8 cellular contexts compared by ENCODE assay signal in genomic region chr1:43970502-43970901, GRCh38. TPM values are rescaled to one million over a fixed set of nuclear protein-coding genes. Genes with fewer than 3 reads are reported as not detected.
DNase-seq lines count a peak whose midpoint lies in the region; ATAC-seq and TF ChIP-seq lines count a peak whose summit lies in the region.

No MANE protein-coding gene starts in this region.

- CTCF ChIA-PET in PC-9 (lab: Charles Lee), result interaction anchor here (0.6 to 1.3 kb wide), 6 partner anchors 25 to 757 kb away, joined by 3 to 8 read pairs (median 5); partner anchors contain the start of gene PTPRF

- H4K20me1 ChIP-seq in PC-9 (ENCODE audit: insufficient read depth), result no peaks in the 10 kb centered on the region

- ATAC-seq in HG03175 (IDR thresholded peaks at IDR 0.05; ENCODE audit: unreplicated experiment) (no peak), HG02678 (IDR thresholded peaks at IDR 0.05; ENCODE audit: unreplicated experiment) (no peak)

- no peaks in the 10 kb centered on the region for H3K9me2 ChIP-seq in PC-9 (ENCODE audit: insufficient read depth)

- no peak overlapping the region for H4K12ac ChIP-seq in trophoblast cell (ENCODE audit: low read depth, low read length)

- H3K79me1 ChIP-seq in trophoblast cell (ENCODE audit: low read length), result peaks cover 8% of the 10 kb centered on the region

- peaks cover 25% of the 10 kb centered on the region for H3K79me2 ChIP-seq in PC-9 (ENCODE audit: low read depth)
- peaks cover 8% of the 10 kb centered on the region for H3K79me2 ChIP-seq in trophoblast cell (ENCODE audit: control insufficient read depth, insufficient read depth, low read length, poor library complexity)

- H3K14ac ChIP-seq in trophoblast cell (ENCODE audit: low read length), result no peak overlapping the region

- H3K18ac ChIP-seq in trophoblast cell (ENCODE audit: low read length), result no peak overlapping the region

- H2AK5ac ChIP-seq in trophoblast cell (ENCODE audit: low read length), result no peak overlapping the region

- no peak overlapping the region for H3K23ac ChIP-seq in trophoblast cell (ENCODE audit: low read length)

- no TSS peak for BruUV-seq in PC-9 (replicated peaks; lab: Mats Ljungman, UMichigan)

- H3K4me3 ChIP-seq in PC-9 (peak overlapping the region; percentile 100), esophagus (ENCODE audit: low read depth in 1 of 2, low read length in 2 of 2) (peak overlapping the region; percentile 70 to 96), trophoblast cell (ENCODE audit: low read depth, low read length) (peak overlapping the region; percentile 95)

- H2AFZ ChIP-seq in PC-9, result peak overlapping the region; percentile 86
- no peak overlapping the region for H2AFZ ChIP-seq in trophoblast cell (ENCODE audit: insufficient read depth, low read length, poor library complexity)

- no peaks in the 10 kb centered on the region for H3K9me3 ChIP-seq in ES-I3 (ENCODE audit: control insufficient read depth, insufficient read depth, low read length)
- H3K9me3 ChIP-seq in PC-9 (ENCODE audit: insufficient read depth, low read depth), result no peaks in the 10 kb centered on the region
- H3K9me3 ChIP-seq in esophagus (ENCODE audit: control insufficient read depth in 2 of 2, insufficient read depth in 1 of 2, low read depth in 1 of 2, low read length in 1 of 2), result no peaks in the 10 kb centered on the region
- H3K9me3 ChIP-seq in trophoblast cell (ENCODE audit: insufficient read depth, low read depth, low read length), result peaks cover 2% of the 10 kb centered on the region

- H3K4me1 ChIP-seq in ES-I3 (ENCODE audit: insufficient read depth, low read length), result no peaks in the 10 kb centered on the region
- peaks cover 15% of the 10 kb centered on the region for H3K4me1 ChIP-seq in PC-9 (replicated peaks; ENCODE audit: insufficient read depth)
- H3K4me1 ChIP-seq in esophagus (ENCODE audit: control insufficient read depth in 2 of 2, insufficient read depth in 2 of 2, low read length in 1 of 2), result peaks cover 4 to 11% of the 10 kb centered on the region in 2 donors
- H3K4me1 ChIP-seq in trophoblast cell (ENCODE audit: control insufficient read depth in 1 of 2, insufficient read depth in 2 of 2, low read length in 2 of 2), result peaks cover 3 to 11% of the 10 kb centered on the region in 2 experiments

- H3K27ac ChIP-seq in PC-9 (no peak overlapping the region), esophagus (ENCODE audit: low read depth in 2 of 2, low read length in 1 of 2) (no peak overlapping the region), trophoblast cell (ENCODE audit: low read depth, low read length) (no peak overlapping the region)

- 45 to 48% methylated on average over 5 of the region's 5 CpGs for WGBS in esophagus, 2 donors
- no CpG with 5 or more reads among the region's 5 CpGs for WGBS in trophoblast cell (ENCODE audit: extremely low coverage, insufficient coverage, insufficient read length)

- POLR2A ChIA-PET in PC-9 (lab: Charles Lee; ENCODE audit: unreplicated experiment), result no interaction called here

- no peak overlapping the region for H2BK120ac ChIP-seq in trophoblast cell (ENCODE audit: insufficient read depth, low read length, poor library complexity)

- intact Hi-C loops in PC-9 (cut with micrococcal nuclease; ENCODE audit: unreplicated experiment), result loop anchor here (10.0 kb wide), 1 partner anchor 266 kb away; the partner anchor contains the start of gene ST3GAL3

- H3K4ac ChIP-seq in trophoblast cell (ENCODE audit: low read depth, low read length), result no peak overlapping the region

- H4K91ac ChIP-seq in trophoblast cell (ENCODE audit: low read depth, low read length), result no peak overlapping the region

- no peak overlapping the region for H2BK5ac ChIP-seq in trophoblast cell (ENCODE audit: low read depth, low read length, poor library complexity)

- H3K36me3 ChIP-seq in ES-I3 (ENCODE audit: insufficient read depth, low read length) (no peaks in the 10 kb centered on the region), PC-9 (ENCODE audit: low read depth) (0 out of 2 replicates have a peak, but pooled peaks cover 6% of the 10 kb centered on the region), esophagus (ENCODE audit: control insufficient read depth in 2 of 2, insufficient read depth in 2 of 2, low read length in 1 of 2) (peaks cover 0 to 27% of the 10 kb centered on the region in 2 donors), trophoblast cell (ENCODE audit: control insufficient read depth in 1 of 2, insufficient read depth in 2 of 2, low read length in 2 of 2) (peaks cover 22 to 23% of the 10 kb centered on the region in 2 experiments)

- H3F3A ChIP-seq in PC-9 (ENCODE audit: insufficient read depth, low read depth), result peaks cover 31% of the 10 kb centered on the region

- DNase-seq in PC-9 (no peak), trophoblast cell (no peak), NCI-H774 (lab: John Stamatoyannopoulos, UW) (no peak)
- no peak for DNase-seq in activated effector memory CD4-positive, alpha-beta T cell treated with anti-CD3 and anti-CD28 coated beads, Interleukin-2, amount 50 U/mL, for 16 hours

- H3K9ac ChIP-seq in ES-I3 (ENCODE audit: low read depth, low read length) (peak overlapping the region; percentile 85), trophoblast cell (ENCODE audit: low read length) (peak overlapping the region; percentile 88)

- peak overlapping the region; percentile 96 for H3K4me2 ChIP-seq in PC-9
- peak overlapping the region; percentile 88 for H3K4me2 ChIP-seq in trophoblast cell (ENCODE audit: low read length)

- TF ChIP-seq CTCF in PC-9 (conservative IDR thresholded peaks at IDR 0.05), result no peak

- no peaks in the 10 kb centered on the region for H3K27me3 ChIP-seq in PC-9 (ENCODE audit: insufficient read depth, low read depth)
- H3K27me3 ChIP-seq in esophagus (ENCODE audit: control insufficient read depth in 1 of 2, insufficient read depth in 2 of 2, low read length in 2 of 2), result no peaks in the 10 kb centered on the region
- no peaks in the 10 kb centered on the region for H3K27me3 ChIP-seq in trophoblast cell (ENCODE audit: insufficient read depth, low read length)

- H4K8ac ChIP-seq in trophoblast cell (ENCODE audit: low read depth, low read length), result no peak overlapping the region

- H2BK12ac ChIP-seq in trophoblast cell (ENCODE audit: low read length), result no peak overlapping the region

RNA-seq across cellular contexts. Expression of gene DPH2, which starts 0.7 kb away (rescaled TPM):
- 32.8 and 37.8 TPM in 2 replicates for total RNA-seq in PC-9 (2021)
- 10 to 100 TPM; 14.2 to 17.9 TPM for polyA plus RNA-seq in esophagus
- 11.7 and 12.3 TPM in 2 replicates for polyA plus RNA-seq in trophoblast cell (2013)

RNA-seq across cellular contexts. Expression of gene ATP6V0B, which starts 4.3 kb away (rescaled TPM):
- total RNA-seq in PC-9 (2021), result 110 and 125 TPM in 2 replicates
- 100 to 1,000 TPM in 1 of 2 donors, 10 to 100 TPM in 1; 66.1 to 124 TPM for polyA plus RNA-seq in esophagus
- 71.6 and 76.4 TPM in 2 replicates for polyA plus RNA-seq in trophoblast cell (2013)

RNA-seq across cellular contexts. Expression of gene B4GALT2, which starts 8.5 kb away (rescaled TPM):
- total RNA-seq in PC-9 (2021), result 66.2 and 72.9 TPM in 2 replicates
- polyA plus RNA-seq in esophagus, result 10 to 100 TPM; 22.7 to 30.6 TPM
- polyA plus RNA-seq in trophoblast cell (2013), result 32.4 and 35.1 TPM in 2 replicates

RNA-seq across cellular contexts. Expression of gene CCDC24, which starts 20.9 kb away (rescaled TPM):
- total RNA-seq in PC-9 (2021), result 47.9 and 56.5 TPM in 2 replicates
- 1 to 10 TPM; 4.0 to 7.5 TPM for polyA plus RNA-seq in esophagus
- polyA plus RNA-seq in trophoblast cell (2013), result 2.4 TPM in 2 replicates

RNA-seq across cellular contexts. Expression of gene IPO13, which starts 23.8 kb away (rescaled TPM):
- total RNA-seq in PC-9 (2021), result 25.0 and 27.2 TPM in 2 replicates
- 10 to 100 TPM; 18.1 to 22.1 TPM for polyA plus RNA-seq in esophagus
- polyA plus RNA-seq in trophoblast cell (2013), result 11.1 and 11.7 TPM in 2 replicates
